ENCODE assay signal across 8 cellular contexts in the genomic region with DNA sequence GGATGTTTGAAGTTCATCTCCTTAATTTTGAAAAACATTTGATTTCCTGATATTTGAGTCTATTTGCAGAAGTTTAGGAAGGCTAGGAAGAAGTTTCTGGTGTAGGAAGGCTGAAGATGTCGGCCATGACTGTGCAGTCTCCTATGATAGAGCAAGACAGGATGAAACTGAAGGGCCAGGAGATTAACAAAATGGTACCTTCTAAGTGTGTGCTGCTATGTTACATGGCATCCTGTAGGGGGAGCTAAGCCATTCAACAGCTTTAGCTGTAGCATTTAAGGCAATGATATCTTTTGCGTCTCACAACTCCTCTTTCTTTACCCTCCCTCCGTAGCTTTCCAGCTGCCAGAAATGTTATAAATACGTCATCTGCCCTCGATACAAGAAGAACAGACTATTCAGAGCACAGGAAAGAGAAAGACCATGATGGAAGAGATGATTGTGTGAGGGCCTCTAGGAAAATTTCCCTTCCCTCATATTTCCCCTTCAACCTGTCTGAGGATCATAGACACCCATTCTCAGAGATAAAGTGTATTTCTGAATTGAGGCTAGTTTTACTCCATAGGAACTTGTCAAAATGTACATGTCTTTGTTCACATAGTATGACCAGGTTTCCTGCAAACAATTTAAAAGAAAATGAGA.
A peak's percentile ranks its signal among the peaks of the same experiment; 100 is the strongest.
DNase-seq lines count a peak whose midpoint lies in the region; ATAC-seq, FAIRE-seq and TF ChIP-seq lines count a peak whose summit lies in the region.

No MANE protein-coding gene starts in this region.

- H3K9ac ChIP-seq in GM12878 (ENCODE audit: control insufficient read depth, insufficient read depth, low read length) = no peak overlapping the region

- no peaks in the 10 kb centered on the region for H3K36me3 ChIP-seq in GM12878 (ENCODE audit: control insufficient read depth in 2 of 2, insufficient read depth in 2 of 2, low read length in 1 of 2)

- WGBS in GM12878 (ENCODE audit: insufficient coverage, insufficient replicate concordance, low lambda C conversion rate, missing lambda C conversion rate) = 9% methylated on average over 5 of the region's 5 CpGs

- H3K27me3 ChIP-seq in GM12878 (replicated peaks in 1 of 2; ENCODE audit: control insufficient read depth in 2 of 2, insufficient read depth in 2 of 2, low read length in 1 of 2) = no peaks in the 10 kb centered on the region

- ATAC-seq in GM18867 (IDR thresholded peaks at IDR 0.05; ENCODE audit: unreplicated experiment) (peak; percentile 82), GM12878 (peak; percentile 92), left lobe of liver (peak; percentile 73), HG03457 (IDR thresholded peaks at IDR 0.05; ENCODE audit: unreplicated experiment) (no peak)

- intact Hi-C loops in GM12878 (cut with micrococcal nuclease; ENCODE audit: unreplicated experiment) = loop anchor here (2.0 to 5.0 kb wide), 3 partner anchors 471 to 711 kb away; no protein-coding TSS in a partner anchor

- TF ChIP-seq CTCF in AG09309 (IDR thresholded peaks at IDR 0.05; ENCODE audit: control insufficient read depth, insufficient read depth, low read depth, low read length, missing control alignments) (peak; percentile 57), GM12878 (IDR thresholded peaks at IDR 0.05 in 2 of 3, conservative IDR thresholded peaks at IDR 0.05 in 1 of 3; ENCODE audit: control insufficient read depth in 2 of 3, extremely low read depth in 1 of 3, insufficient read depth in 1 of 3, low read depth in 3 of 3, low read length in 3 of 3) (peak; percentile 64 to 80 (median 73))

- H3K4me3 ChIP-seq in AG09309 (ENCODE audit: control insufficient read depth, low read depth, low read length) = no peak overlapping the region
- no peak overlapping the region for H3K4me3 ChIP-seq in GM12878

- in situ Hi-C loops in GM12878 (cut with MboI) = no loop called here

- no TSS peak for BruUV-seq in GM12878 (replicated peaks; lab: Mats Ljungman, UMichigan)

- peak; percentile 94 for FAIRE-seq in GM12878 (lab: Jason Lieb, UNC)

- SMC1A ChIA-PET in GM12878 (lab: Charles Lee; ENCODE audit: uncharacterized antibody, unreplicated experiment) = interaction anchor here (0.7 to 4.3 kb wide), 39 partner anchors 8 to 786 kb away, joined by 3 to 72 read pairs (median 5); a partner anchor contains a TSS

- no peak overlapping the region for H3K27ac ChIP-seq in GM12878 (ENCODE audit: control insufficient read depth, insufficient read depth)

- peak; percentile 65 for TF ChIP-seq RAD21 in GM12878 (IDR thresholded peaks at IDR 0.05; ENCODE audit: insufficient read depth, low read depth, low read length)

- RAD21 ChIA-PET in GM12878 (lab: Charles Lee; ENCODE audit: unreplicated experiment) = interaction anchor here (0.6 to 3.4 kb wide), 29 partner anchors 8 to 711 kb away, joined by 3 to 58 read pairs (median 4); no protein-coding TSS in a partner anchor

- peak; percentile 10 for DNase-seq in AG09309 (ENCODE audit: low read depth)
- peak; percentile 53 for DNase-seq in NCI-H2081 treated with DMSO at 0.1 percent for 48 hours (lab: John Stamatoyannopoulos, UW)
- DNase-seq in GM12878 (ENCODE audit: low read depth, low spot score) = no peak
- DNase-seq in left lobe of liver (ENCODE audit: low spot score) = no peak
- DNase-seq in HuH-7 (ENCODE audit: low spot score) = no peak
- DNase-seq in NK-92 treated with Interleukin-12 subunit alpha and Interleukin-12 subunit beta, amount 100 ng/mL, for 24 hours (lab: John Stamatoyannopoulos, UW) = no peak

- H3K79me2 ChIP-seq in GM12878 (ENCODE audit: control insufficient read depth, insufficient read depth, low read length) = no peaks in the 10 kb centered on the region

- POLR2A ChIA-PET in GM12878 (lab: Charles Lee) = no interaction called here

- H3K4me1 ChIP-seq in GM12878 (ENCODE audit: control insufficient read depth, insufficient read depth, low read length) = no peaks in the 10 kb centered on the region

- no peak overlapping the region; the same call in 1 of the 2 replicates for H2AFZ ChIP-seq in GM12878 (ENCODE audit: control insufficient read depth, low read depth, low read length)

- H3K4me2 ChIP-seq in GM12878 (ENCODE audit: control insufficient read depth, insufficient read depth) = no peak overlapping the region

- CTCF ChIA-PET in GM12878 (lab: Yijun Ruan, JAX) = interaction anchor here (0.6 to 5.6 kb wide), 64 partner anchors 9 to 908 kb away, joined by 3 to 112 read pairs (median 4); a partner anchor contains a TSS

- H4K20me1 ChIP-seq in GM12878 (ENCODE audit: control insufficient read depth, insufficient read depth) = no peaks in the 10 kb centered on the region

- no peaks in the 10 kb centered on the region for H3K9me3 ChIP-seq in GM12878 (replicated peaks; ENCODE audit: control insufficient read depth, insufficient read depth, low read length)

- TF ChIP-seq EP300 in GM12878 (IDR thresholded peaks at IDR 0.05; ENCODE audit: borderline replicate concordance in 1 of 2, control insufficient read depth in 1 of 2, low read depth in 2 of 2, low read length in 2 of 2) = no peak

- no peak for TF ChIP-seq POLR2A in GM12878 (IDR thresholded peaks at IDR 0.05; ENCODE audit: low read depth, low read length)

TF ChIP-seq in GM12878, 131 proteins besides CTCF, POLR2A, EP300 and RAD21:
- no peak for TF ChIP-seq NFYA (IDR thresholded peaks at IDR 0.05; ENCODE audit: borderline replicate concordance, low read depth, low read length)
- no peak for TF ChIP-seq CHD1 (IDR thresholded peaks at IDR 0.05; ENCODE audit: low read depth, low read length)
- TF ChIP-seq ZNF622 (IDR thresholded peaks at IDR 0.05) = no peak
- TF ChIP-seq SUPT20H (IDR thresholded peaks at IDR 0.05; ENCODE audit: borderline replicate concordance, control insufficient read depth, low read depth, low read length) = no peak
- TF ChIP-seq RBBP5 (conservative IDR thresholded peaks at IDR 0.05) = no peak
- TF ChIP-seq RB1 (IDR thresholded peaks at IDR 0.05; ENCODE audit: borderline replicate concordance) = no peak
- no peak for TF ChIP-seq CBX3 (IDR thresholded peaks at IDR 0.05; ENCODE audit: borderline replicate concordance, low read depth)
- TF ChIP-seq SMC3 (IDR thresholded peaks at IDR 0.05; ENCODE audit: borderline replicate concordance, low read length) = peak; percentile 66
- TF ChIP-seq MTA3 (IDR thresholded peaks at IDR 0.05; ENCODE audit: borderline replicate concordance, low read length) = no peak
- peak; percentile 85 for TF ChIP-seq YY1 (IDR thresholded peaks at IDR 0.05; ENCODE audit: low read depth, low read length)

Comparison
In these comparisons a context has a peak if more than half of its experiments do, and no peak if none do; other contexts are left out.
1. DNase-seq: peak in AG09309 (single experiment) and NCI-H2081 treated with DMSO at 0.1 percent for 48 hours (single experiment); none in GM12878 (single experiment), left lobe of liver (single experiment), HuH-7 (single experiment) and NK-92 treated with Interleukin-12 subunit alpha and Interleukin-12 subunit beta, amount 100 ng/mL, for 24 hours (single experiment).